12 cellular contexts compared by ENCODE assay signal in genomic region chrX:4935846-4936245, GRCh38.
DNase-seq lines count a peak whose midpoint lies in the region; ATAC-seq and TF ChIP-seq lines count a peak whose summit lies in the region.
"Had no signal": no experiment of that assay in that cellular context is flagged by ENCODE, and none has a peak within 500 bp of the region (broad histone marks: within the 10 kb centered on the region; RNA-seq: fewer than 3 reads in every experiment).

No MANE protein-coding gene starts in this region.

- DNase-seq in GM06990 (ENCODE audit: extremely low read depth, insufficient read length) (peak; percentile 5), OCI-M1 (lab: John Stamatoyannopoulos, UW) (peak; percentile 78), hippocampal formation (lab: John Stamatoyannopoulos, UW) (peak; percentile 1 to 49), COLO668 (lab: John Stamatoyannopoulos, UW; ENCODE audit: unreplicated experiment) (no peak), nephron progenitor cell (no peak), inferior parietal cortex (ENCODE audit: extremely low spot score) (no peak)
- no peak for DNase-seq in central memory CD4-positive, alpha-beta T cell
- DNase-seq: activated CD4-positive, CD25-positive, alpha-beta regulatory T cell treated with anti-CD3 and anti-CD28 coated beads, Interleukin-2, amount 50 U/mL, for 72 hours; CD8-positive, alpha-beta T cell; HFFc6 had no signal

- ATAC-seq in HG02884 (IDR thresholded peaks at IDR 0.05; ENCODE audit: unreplicated experiment) = peak; percentile 90
- ATAC-seq: CD8-positive, alpha-beta T cell had no signal

- TF ChIP-seq CTCF in GM06990 (IDR thresholded peaks at IDR 0.05; ENCODE audit: insufficient read depth, low read length, poor library complexity, severe bottlenecking) (no peak), nephron progenitor cell (IDR thresholded peaks at IDR 0.05) (no peak)

- H3K27me3 ChIP-seq in GM06990 (replicated peaks; ENCODE audit: control insufficient read depth, insufficient read depth, low read length) = no peaks in the 10 kb centered on the region

- peaks cover 20% of the 10 kb centered on the region for H3K4me1 Mint-ChIP-seq in nephron progenitor cell
- H3K4me1 Mint-ChIP-seq: activated naive CD4-positive, alpha-beta T cell treated with anti-CD3 and anti-CD28 coated beads, Interleukin-2, amount 50 U/mL, for 24 hours had no signal

- H3K36me3 Mint-ChIP-seq in nephron progenitor cell (ENCODE audit: low read depth) = no peaks in the 10 kb centered on the region
- H3K36me3 Mint-ChIP-seq: activated naive CD4-positive, alpha-beta T cell treated with anti-CD3 and anti-CD28 coated beads, Interleukin-2, amount 50 U/mL, for 24 hours; CD8-positive, alpha-beta T cell had no signal

- no peaks in the 10 kb centered on the region for H3K27me3 Mint-ChIP-seq in nephron progenitor cell (ENCODE audit: low read depth, poor library complexity)
- H3K27me3 Mint-ChIP-seq: activated naive CD4-positive, alpha-beta T cell treated with anti-CD3 and anti-CD28 coated beads, Interleukin-2, amount 50 U/mL, for 24 hours had no signal

- H3K9me3 Mint-ChIP-seq in nephron progenitor cell = no peaks in the 10 kb centered on the region
- H3K9me3 Mint-ChIP-seq: activated naive CD4-positive, alpha-beta T cell treated with anti-CD3 and anti-CD28 coated beads, Interleukin-2, amount 50 U/mL, for 24 hours had no signal

- no peaks in the 10 kb centered on the region for H3K36me3 ChIP-seq in GM06990 (ENCODE audit: control insufficient read depth, insufficient read depth, low read length)

- no peak overlapping the region for H3K27ac Mint-ChIP-seq in nephron progenitor cell
- H3K27ac Mint-ChIP-seq: activated naive CD4-positive, alpha-beta T cell treated with anti-CD3 and anti-CD28 coated beads, Interleukin-2, amount 50 U/mL, for 24 hours; CD8-positive, alpha-beta T cell; HFFc6 had no signal

- H3K4me3 ChIP-seq in GM06990 (replicated peaks; ENCODE audit: low read depth, low read length) = no peak overlapping the region

- no peak overlapping the region for H3K4me3 Mint-ChIP-seq in nephron progenitor cell
- H3K4me3 Mint-ChIP-seq: activated naive CD4-positive, alpha-beta T cell treated with anti-CD3 and anti-CD28 coated beads, Interleukin-2, amount 50 U/mL, for 24 hours; CD8-positive, alpha-beta T cell; HFFc6 had no signal

Comparison
In these comparisons a context has a peak if more than half of its experiments do, and no peak if none do; other contexts are left out.
1. DNase-seq: peak in GM06990 (single experiment), OCI-M1 (single experiment) and hippocampal formation (2 of 2); none in COLO668 (single experiment), nephron progenitor cell (single experiment), central memory CD4-positive, alpha-beta T cell (single experiment) and inferior parietal cortex (single experiment).